ENCODE assay signal across 11 cellular contexts in the genomic region with DNA sequence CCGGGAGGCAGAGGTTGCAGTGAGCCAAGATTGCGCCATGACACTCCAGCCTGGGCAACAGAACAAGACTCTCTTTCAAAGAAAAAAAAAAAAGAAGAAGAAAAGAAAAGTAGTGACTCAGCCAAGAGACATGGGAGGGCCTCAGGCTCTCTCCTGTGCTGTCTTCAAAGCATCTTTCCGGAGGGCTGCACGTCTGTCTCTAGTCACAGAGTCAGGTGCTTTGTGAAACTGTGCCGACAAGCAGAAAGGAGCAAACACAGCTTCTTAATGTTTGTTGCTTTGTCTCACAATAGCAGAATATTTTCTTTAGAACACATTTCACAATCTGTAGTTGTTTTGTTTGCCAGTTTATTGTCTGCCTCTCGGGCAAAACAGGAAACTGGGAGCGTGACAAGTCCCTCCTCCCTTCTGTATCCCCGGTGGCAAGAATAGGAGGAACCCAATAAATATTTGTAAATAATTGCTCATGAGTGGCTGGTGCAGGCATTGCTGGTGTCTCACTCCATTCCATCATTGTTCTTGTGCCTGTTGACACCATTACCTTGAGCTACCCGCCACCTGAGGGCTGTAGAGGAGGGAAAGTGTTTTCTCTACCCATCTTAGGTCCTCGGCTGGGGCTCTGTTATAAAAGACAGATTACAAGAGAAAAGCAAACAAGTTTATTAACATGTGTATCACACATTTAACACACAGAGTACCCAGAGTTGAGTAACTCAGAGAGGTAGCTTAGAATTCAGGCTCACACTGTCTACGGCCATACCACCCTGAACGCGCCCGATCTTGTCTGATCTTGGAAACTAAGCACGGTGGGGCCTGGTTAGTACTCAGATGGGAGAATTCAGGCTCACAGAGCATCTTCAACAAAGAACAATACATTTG. TPM values are rescaled to one million over a fixed set of nuclear protein-coding genes. Genes with fewer than 3 reads are reported as not detected.
DNase-seq lines count a peak whose midpoint lies in the region; ATAC-seq and TF ChIP-seq lines count a peak whose summit lies in the region.
"Had no signal": no experiment of that assay in that cellular context is flagged by ENCODE, and none has a peak within 500 bp of the region (broad histone marks: within the 10 kb centered on the region; RNA-seq: fewer than 3 reads in every experiment).

No MANE protein-coding gene starts in this region.

- no peak overlapping the region for H3K4me3 Mint-ChIP-seq in GM23338
- no peak overlapping the region for H3K4me3 Mint-ChIP-seq in effector memory CD8-positive, alpha-beta T cell

- no peak for TF ChIP-seq CTCF in GM23338 (conservative IDR thresholded peaks at IDR 0.05; ENCODE audit: low read depth in 2 of 2)

- no peaks in the 10 kb centered on the region for H3K27me3 ChIP-seq in GM23338 (ENCODE audit: insufficient read depth)

- H3K27ac Mint-ChIP-seq in GM23338: no peak overlapping the region
- no peak overlapping the region for H3K27ac Mint-ChIP-seq in effector memory CD8-positive, alpha-beta T cell

- no peaks in the 10 kb centered on the region for H3K36me3 Mint-ChIP-seq in GM23338 (ENCODE audit: low read depth)
- no peaks in the 10 kb centered on the region for H3K36me3 Mint-ChIP-seq in effector memory CD8-positive, alpha-beta T cell (ENCODE audit: insufficient read depth)

- no peaks in the 10 kb centered on the region for H4K20me1 ChIP-seq in GM23338 (replicated peaks; ENCODE audit: insufficient read depth)

- no peak for ATAC-seq in GM23338
- ATAC-seq in GM19452 (IDR thresholded peaks at IDR 0.05; ENCODE audit: unreplicated experiment): no peak
- ATAC-seq in GM19023 (IDR thresholded peaks at IDR 0.05; ENCODE audit: unreplicated experiment): no peak
- no peak for ATAC-seq in effector memory CD8-positive, alpha-beta T cell (replicated peaks)
- ATAC-seq: left cardiac atrium had no signal

- H3K79me2 ChIP-seq in GM23338 (replicated peaks; ENCODE audit: insufficient read depth): no peaks in the 10 kb centered on the region

- no peak overlapping the region for H3K4me3 ChIP-seq in GM23338

- H3K4me1 Mint-ChIP-seq in GM23338: peaks cover 7% of the 10 kb centered on the region; the same call in 2 of the 3 replicates
- peaks cover 0 to 4% of the 10 kb centered on the region in 2 donors for H3K4me1 Mint-ChIP-seq in effector memory CD8-positive, alpha-beta T cell (ENCODE audit: low read depth in 2 of 2)

- no peaks in the 10 kb centered on the region for H3K9me2 ChIP-seq in GM23338 (ENCODE audit: insufficient read depth)

- H2AFZ ChIP-seq in GM23338: peak overlapping the region; percentile 56; the same call in 1 of the 2 replicates

- peak; percentile 63 for DNase-seq in AG20443 (ENCODE audit: low spot score)
- DNase-seq in GM23338 (ENCODE audit: low spot score): no peak
- peak; percentile 65 for DNase-seq in T1000 (lab: John Stamatoyannopoulos, UW)
- DNase-seq in foreskin melanocyte: peak; percentile 89
- no peak for DNase-seq in HuH-7.5 (ENCODE audit: low spot score)
- DNase-seq in effector memory CD8-positive, alpha-beta T cell: no peak
- DNase-seq: left cardiac atrium, NCI-H345 had no signal

- no peak overlapping the region for H3K4me2 ChIP-seq in GM23338

- no peaks in the 10 kb centered on the region; the same call in 1 of the 2 replicates for H3K4me1 ChIP-seq in GM23338 (ENCODE audit: insufficient read depth)

- no peaks in the 10 kb centered on the region for H3K27me3 Mint-ChIP-seq in GM23338 (ENCODE audit: insufficient read depth, low read depth, poor library complexity)
- peaks cover 6 to 17% of the 10 kb centered on the region in 2 donors for H3K27me3 Mint-ChIP-seq in effector memory CD8-positive, alpha-beta T cell

- peaks cover 3% of the 10 kb centered on the region; the same call in 1 of the 3 replicates for H3K9me3 Mint-ChIP-seq in GM23338
- H3K9me3 Mint-ChIP-seq in effector memory CD8-positive, alpha-beta T cell: no peaks in the 10 kb centered on the region

- H3K36me3 ChIP-seq in GM23338 (ENCODE audit: insufficient read depth): no peaks in the 10 kb centered on the region

- H3K27ac ChIP-seq in GM23338 (ENCODE audit: low read depth): no peak overlapping the region

- H3F3A ChIP-seq in GM23338 (replicated peaks; ENCODE audit: low read depth): no peaks in the 10 kb centered on the region

TF ChIP-seq in GM23338, 12 proteins besides CTCF, POLR2A, EP300 and RAD21:
- TF ChIP-seq ZNF331 (CRISPR knock-in tag; IDR thresholded peaks at IDR 0.05; ENCODE audit: low read depth) (no peak), NANOG (IDR thresholded peaks at IDR 0.05; ENCODE audit: borderline replicate concordance) (no peak), JUNB (IDR thresholded peaks at IDR 0.05; ENCODE audit: unreplicated experiment) (no peak), EZH2phosphoT487 (IDR thresholded peaks at IDR 0.05; ENCODE audit: unreplicated experiment) (no peak)
- TF ChIP-seq, protein P1, sequence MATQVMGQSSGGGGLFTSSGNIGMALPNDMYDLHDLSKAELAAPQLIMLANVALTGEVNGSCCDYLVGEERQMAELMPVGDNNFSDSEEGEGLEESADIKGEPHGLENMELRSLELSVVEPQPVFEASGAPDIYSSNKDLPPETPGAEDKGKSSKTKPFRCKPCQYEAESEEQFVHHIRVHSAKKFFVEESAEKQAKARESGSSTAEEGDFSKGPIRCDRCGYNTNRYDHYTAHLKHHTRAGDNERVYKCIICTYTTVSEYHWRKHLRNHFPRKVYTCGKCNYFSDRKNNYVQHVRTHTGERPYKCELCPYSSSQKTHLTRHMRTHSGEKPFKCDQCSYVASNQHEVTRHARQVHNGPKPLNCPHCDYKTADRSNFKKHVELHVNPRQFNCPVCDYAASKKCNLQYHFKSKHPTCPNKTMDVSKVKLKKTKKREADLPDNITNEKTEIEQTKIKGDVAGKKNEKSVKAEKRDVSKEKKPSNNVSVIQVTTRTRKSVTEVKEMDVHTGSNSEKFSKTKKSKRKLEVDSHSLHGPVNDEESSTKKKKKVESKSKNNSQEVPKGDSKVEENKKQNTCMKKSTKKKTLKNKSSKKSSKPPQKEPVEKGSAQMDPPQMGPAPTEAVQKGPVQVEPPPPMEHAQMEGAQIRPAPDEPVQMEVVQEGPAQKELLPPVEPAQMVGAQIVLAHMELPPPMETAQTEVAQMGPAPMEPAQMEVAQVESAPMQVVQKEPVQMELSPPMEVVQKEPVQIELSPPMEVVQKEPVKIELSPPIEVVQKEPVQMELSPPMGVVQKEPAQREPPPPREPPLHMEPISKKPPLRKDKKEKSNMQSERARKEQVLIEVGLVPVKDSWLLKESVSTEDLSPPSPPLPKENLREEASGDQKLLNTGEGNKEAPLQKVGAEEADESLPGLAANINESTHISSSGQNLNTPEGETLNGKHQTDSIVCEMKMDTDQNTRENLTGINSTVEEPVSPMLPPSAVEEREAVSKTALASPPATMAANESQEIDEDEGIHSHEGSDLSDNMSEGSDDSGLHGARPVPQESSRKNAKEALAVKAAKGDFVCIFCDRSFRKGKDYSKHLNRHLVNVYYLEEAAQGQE (IDR thresholded peaks at IDR 0.05; ENCODE audit: unreplicated experiment): no peak
TF ChIP-seq in GM23338: peak in this region for 0.

RNA-seq across cellular contexts. Expression of gene GAST, which starts 5.5 kb away (rescaled TPM):
- total RNA-seq in GM23338 (2014; rRNA removed; shearing (Covaris generic)): not detected in 2 replicates
- polyA plus RNA-seq in GM23338 (2016; fragmentation: Nextera tagmentation; extraction: Ambion mirVana): not detected in 2 replicates
- total RNA-seq: left cardiac atrium, skeletal muscle tissue had no signal

RNA-seq across cellular contexts. Expression of gene HAP1, which starts 16.8 kb away (rescaled TPM):
- total RNA-seq in GM23338 (2014; rRNA removed; shearing (Covaris generic)): 2.2 and 3.5 TPM in 2 replicates
- 1.4 and 1.6 TPM in 2 replicates for polyA plus RNA-seq in GM23338 (2016; fragmentation: Nextera tagmentation; extraction: Ambion mirVana)
- total RNA-seq: left cardiac atrium, skeletal muscle tissue had no signal

RNA-seq across cellular contexts. Expression of gene EIF1, which starts 29.0 kb away (rescaled TPM):
- total RNA-seq in GM23338 (2014; rRNA removed; shearing (Covaris generic)): 270 and 272 TPM in 2 replicates
- 525 and 603 TPM in 2 replicates for polyA plus RNA-seq in GM23338 (2016; fragmentation: Nextera tagmentation; extraction: Ambion mirVana)

Comparison
In these comparisons a context has a peak if more than half of its experiments do, and no peak if none do; other contexts are left out.
1. DNase-seq: peak in AG20443 (single experiment), T1000 (single experiment) and foreskin melanocyte (single experiment); none in GM23338 (single experiment), HuH-7.5 (single experiment) and effector memory CD8-positive, alpha-beta T cell (0 of 3).